Comparison of ENCODE assay signal across 18 cellular contexts in the genomic region with DNA sequence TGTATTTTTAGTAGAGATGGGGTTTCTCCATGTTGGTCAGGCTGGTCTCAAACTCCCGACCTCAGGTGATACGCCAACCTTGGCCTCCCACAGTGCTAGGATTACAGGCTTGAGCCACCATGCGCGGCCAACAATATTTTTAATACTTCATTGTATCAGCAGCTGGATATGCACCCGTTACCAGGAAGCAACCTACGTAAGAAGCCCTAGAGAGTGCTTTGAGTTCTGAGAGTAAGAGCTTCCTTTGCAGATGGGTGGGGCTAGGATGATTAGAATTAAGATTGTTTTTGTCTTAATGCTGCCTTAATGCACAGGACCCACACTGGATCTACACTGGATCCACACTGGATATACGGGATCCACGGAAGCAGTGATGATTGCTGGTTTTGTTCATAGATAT.
DNase-seq lines count a peak whose midpoint lies in the region; ATAC-seq and TF ChIP-seq lines count a peak whose summit lies in the region.
"Had no signal": no experiment of that assay in that cellular context is flagged by ENCODE, and none has a peak within 500 bp of the region (broad histone marks: within the 10 kb centered on the region; RNA-seq: fewer than 3 reads in every experiment).

No MANE protein-coding gene starts in this region.

- no peak overlapping the region for H3K14ac ChIP-seq in trophoblast cell (ENCODE audit: low read length)

- no peaks in the 10 kb centered on the region for H3K27me3 Mint-ChIP-seq in activated CD8-positive, alpha-beta T cell treated with anti-CD3 and anti-CD28 coated beads for 36 hours
- H3K27me3 Mint-ChIP-seq in activated CD8-positive, alpha-beta T cell treated with anti-CD3 and anti-CD28 coated beads, Interleukin-2, amount 10 ng/mL, durations not matched to agents 7 days and 5 days (ENCODE audit: low read depth): no peaks in the 10 kb centered on the region
- peaks cover 0 to 1% of the 10 kb centered on the region in 2 donors for H3K27me3 Mint-ChIP-seq in T-cell
- H3K27me3 Mint-ChIP-seq: CD8-positive, alpha-beta memory T cell had no signal

- peak; percentile 47 for ATAC-seq in activated CD8-positive, alpha-beta T cell treated with anti-CD3 and anti-CD28 coated beads for 36 hours
- no peak for ATAC-seq in activated CD8-positive, alpha-beta T cell treated with anti-CD3 and anti-CD28 coated beads, Interleukin-2, amount 10 ng/mL, durations not matched to agents 7 days and 5 days
- ATAC-seq in T-cell (replicated peaks in 1 of 4): peak; percentile 40 to 87 (median 61)
- no peak for ATAC-seq in left lung
- ATAC-seq: HepG2 had no signal

- WGBS in trophoblast cell (ENCODE audit: extremely low coverage, insufficient coverage, insufficient read length): no CpG with 5 or more reads among the region's 8 CpGs

- peak overlapping the region; percentile 47 for H3K27ac Mint-ChIP-seq in activated CD8-positive, alpha-beta T cell treated with anti-CD3 and anti-CD28 coated beads for 36 hours
- H3K27ac Mint-ChIP-seq in activated CD8-positive, alpha-beta T cell treated with anti-CD3 and anti-CD28 coated beads, Interleukin-2, amount 10 ng/mL, durations not matched to agents 7 days and 5 days: no peak overlapping the region
- peak overlapping the region; percentile 8 to 68 for H3K27ac Mint-ChIP-seq in T-cell

- H3K79me2 ChIP-seq in trophoblast cell (ENCODE audit: control insufficient read depth, insufficient read depth, low read length, poor library complexity): no peaks in the 10 kb centered on the region

- intact Hi-C loops in activated CD8-positive, alpha-beta T cell treated with anti-CD3 and anti-CD28 coated beads for 36 hours (cut with micrococcal nuclease): loop anchor here (10.0 kb wide), 1 partner anchor 57 kb away; no protein-coding TSS in a partner anchor
- intact Hi-C loops in left lung (cut with DNase I): no loop called here

- H3K4me1 ChIP-seq in BLaER1 treated with 17β-estradiol and CSF1 and Interleukin-3, amounts not matched to agents 10 nM and 100 nM: peaks cover 21 to 60% (median 35%) of the 10 kb centered on the region in 10 experiments
- H3K4me1 ChIP-seq in left lung (peaks cover 0 to 36% of the 10 kb centered on the region in 2 donors), trophoblast cell (ENCODE audit: control insufficient read depth in 1 of 2, insufficient read depth in 2 of 2, low read length in 2 of 2) (peaks cover 2 to 7% of the 10 kb centered on the region in 2 experiments)

- H4K20me1 ChIP-seq in BLaER1 treated with 17β-estradiol and CSF1 and Interleukin-3, amounts not matched to agents 10 nM and 100 nM: no peaks in the 10 kb centered on the region

- H3K4me3 Mint-ChIP-seq in activated CD8-positive, alpha-beta T cell treated with anti-CD3 and anti-CD28 coated beads for 36 hours: no peak overlapping the region
- no peak overlapping the region for H3K4me3 Mint-ChIP-seq in activated CD8-positive, alpha-beta T cell treated with anti-CD3 and anti-CD28 coated beads, Interleukin-2, amount 10 ng/mL, durations not matched to agents 7 days and 5 days
- H3K4me3 Mint-ChIP-seq in T-cell: peak overlapping the region in 2 of 3 donors; percentile 47 to 64
- H3K4me3 Mint-ChIP-seq: CD8-positive, alpha-beta memory T cell had no signal

- peak overlapping the region in 1 of 10 experiments; percentile 11; a peak in 1 of 20 replicates for H3K4me3 ChIP-seq in BLaER1 treated with 17β-estradiol and CSF1 and Interleukin-3, amounts not matched to agents 10 nM and 100 nM
- H3K4me3 ChIP-seq in left lung (no peak overlapping the region), trophoblast cell (ENCODE audit: low read depth, low read length) (no peak overlapping the region)

- H3K27me3 ChIP-seq in BLaER1 treated with 17β-estradiol and CSF1 and Interleukin-3, amounts not matched to agents 10 nM and 100 nM: no peaks in the 10 kb centered on the region
- H3K27me3 ChIP-seq in left lung (no peaks in the 10 kb centered on the region), trophoblast cell (ENCODE audit: insufficient read depth, low read length) (no peaks in the 10 kb centered on the region)

- no peak overlapping the region for H3K18ac ChIP-seq in trophoblast cell (ENCODE audit: low read length)

- peak overlapping the region in 9 of 11 experiments; percentile 14 to 73 (median 48); a peak in 13 of 22 replicates for H3K9ac ChIP-seq in BLaER1 treated with 17β-estradiol and CSF1 and Interleukin-3, amounts not matched to agents 10 nM and 100 nM
- H3K9ac ChIP-seq in trophoblast cell (ENCODE audit: low read length): no peak overlapping the region

- CTCF ChIA-PET in activated CD8-positive, alpha-beta T cell treated with anti-CD3 and anti-CD28 coated beads for 36 hours (lab: Charles Lee): no interaction called here
- CTCF ChIA-PET in activated CD8-positive, alpha-beta T cell treated with anti-CD3 and anti-CD28 coated beads, Interleukin-2, amount 10 ng/mL, durations not matched to agents 7 days and 5 days (lab: Charles Lee): no interaction called here
- CTCF ChIA-PET in T-cell (lab: Charles Lee): no interaction called here

- POLR2A ChIA-PET in activated CD8-positive, alpha-beta T cell treated with anti-CD3 and anti-CD28 coated beads for 36 hours (lab: Charles Lee): no interaction called here
- POLR2A ChIA-PET in activated CD8-positive, alpha-beta T cell treated with anti-CD3 and anti-CD28 coated beads, Interleukin-2, amount 10 ng/mL, durations not matched to agents 7 days and 5 days (lab: Charles Lee): no interaction called here
- POLR2A ChIA-PET in T-cell (lab: Charles Lee): no interaction called here

- H3K79me1 ChIP-seq in trophoblast cell (ENCODE audit: low read length): no peaks in the 10 kb centered on the region

- no peak overlapping the region for H2AFZ ChIP-seq in trophoblast cell (ENCODE audit: insufficient read depth, low read length, poor library complexity)

- no peak overlapping the region for H3K4ac ChIP-seq in trophoblast cell (ENCODE audit: low read depth, low read length)

- peaks cover 0 to 10% (median 0%) of the 10 kb centered on the region in 11 experiments; a peak in 3 of 22 replicates for H3K9me3 ChIP-seq in BLaER1 treated with 17β-estradiol and CSF1 and Interleukin-3, amounts not matched to agents 10 nM and 100 nM (replicated peaks in 1 of 11)
- H3K9me3 ChIP-seq in left lung (peaks cover 0 to 2% of the 10 kb centered on the region in 2 donors), trophoblast cell (ENCODE audit: insufficient read depth, low read depth, low read length) (peaks cover 3% of the 10 kb centered on the region)

- H4K91ac ChIP-seq in trophoblast cell (ENCODE audit: low read depth, low read length): no peak overlapping the region

- no peak overlapping the region for H4K8ac ChIP-seq in trophoblast cell (ENCODE audit: low read depth, low read length)

- peaks cover 3% of the 10 kb centered on the region for H3K36me3 Mint-ChIP-seq in activated CD8-positive, alpha-beta T cell treated with anti-CD3 and anti-CD28 coated beads for 36 hours (ENCODE audit: low read depth)
- H3K36me3 Mint-ChIP-seq in activated CD8-positive, alpha-beta T cell treated with anti-CD3 and anti-CD28 coated beads, Interleukin-2, amount 10 ng/mL, durations not matched to agents 7 days and 5 days (ENCODE audit: low read depth): no peaks in the 10 kb centered on the region
- H3K36me3 Mint-ChIP-seq in T-cell: no peaks in the 10 kb centered on the region
- H3K36me3 Mint-ChIP-seq: CD8-positive, alpha-beta memory T cell had no signal

- H2BK120ac ChIP-seq in trophoblast cell (ENCODE audit: insufficient read depth, low read length, poor library complexity): no peak overlapping the region

- H3K4me1 Mint-ChIP-seq in activated CD8-positive, alpha-beta T cell treated with anti-CD3 and anti-CD28 coated beads for 36 hours (ENCODE audit: low read depth): peaks cover 26% of the 10 kb centered on the region
- peaks cover 16% of the 10 kb centered on the region for H3K4me1 Mint-ChIP-seq in activated CD8-positive, alpha-beta T cell treated with anti-CD3 and anti-CD28 coated beads, Interleukin-2, amount 10 ng/mL, durations not matched to agents 7 days and 5 days (ENCODE audit: low read depth)
- peaks cover 29 to 34% (median 31%) of the 10 kb centered on the region in 3 donors for H3K4me1 Mint-ChIP-seq in T-cell

- H3K4me2 ChIP-seq in BLaER1 treated with 17β-estradiol and CSF1 and Interleukin-3, amounts not matched to agents 10 nM and 100 nM: peak overlapping the region; percentile 55 to 87 (median 74)
- H3K4me2 ChIP-seq in trophoblast cell (ENCODE audit: low read length): no peak overlapping the region

- peak overlapping the region; percentile 49 to 96 (median 68); a peak in 21 of 22 replicates for H3K27ac ChIP-seq in BLaER1 treated with 17β-estradiol and CSF1 and Interleukin-3, amounts not matched to agents 10 nM and 100 nM
- H3K27ac ChIP-seq in left lung (peak overlapping the region in 1 of 2 donors; percentile 82), trophoblast cell (ENCODE audit: low read depth, low read length) (no peak overlapping the region)

- peak; percentile 27 for DNase-seq in activated CD8-positive, alpha-beta T cell treated with anti-CD3 and anti-CD28 coated beads for 36 hours
- DNase-seq in activated CD8-positive, alpha-beta T cell treated with anti-CD3 and anti-CD28 coated beads, Interleukin-2, amount 10 ng/mL, durations not matched to agents 7 days and 5 days: no peak
- peak in 5 of 34 experiments; percentile 3 to 24 (median 8) for DNase-seq in T-cell
- peak; percentile 19 for DNase-seq in dermis blood vessel endothelial cell
- no peak for DNase-seq in hepatic stellate cell (ENCODE audit: low spot score)
- DNase-seq in left lung: no peak
- no peak for DNase-seq in trophoblast cell
- DNase-seq: CD8-positive, alpha-beta memory T cell; DND-41; GDM1; HCEC 1CT; Kasumi-1; NCI-H1417; NCI-H1930; NCI-H2171 treated with DMSO at 0.1 percent for 48 hours; NCI-H524 had no signal

- H4K12ac ChIP-seq in trophoblast cell (ENCODE audit: low read depth, low read length): no peak overlapping the region

- H3K9me3 Mint-ChIP-seq in activated CD8-positive, alpha-beta T cell treated with anti-CD3 and anti-CD28 coated beads for 36 hours: no peaks in the 10 kb centered on the region
- no peaks in the 10 kb centered on the region for H3K9me3 Mint-ChIP-seq in activated CD8-positive, alpha-beta T cell treated with anti-CD3 and anti-CD28 coated beads, Interleukin-2, amount 10 ng/mL, durations not matched to agents 7 days and 5 days (ENCODE audit: insufficient read depth)
- H3K9me3 Mint-ChIP-seq in T-cell: no peaks in the 10 kb centered on the region
- H3K9me3 Mint-ChIP-seq: CD8-positive, alpha-beta memory T cell had no signal

- no peak for TF ChIP-seq CTCF in activated CD8-positive, alpha-beta T cell treated with anti-CD3 and anti-CD28 coated beads for 36 hours (IDR thresholded peaks at IDR 0.05)
- TF ChIP-seq CTCF in left lung (IDR thresholded peaks at IDR 0.05): no peak

- H3K36me3 ChIP-seq in BLaER1 treated with 17β-estradiol and CSF1 and Interleukin-3, amounts not matched to agents 10 nM and 100 nM: no peaks in the 10 kb centered on the region
- H3K36me3 ChIP-seq in left lung (no peaks in the 10 kb centered on the region), trophoblast cell (ENCODE audit: control insufficient read depth in 1 of 2, insufficient read depth in 2 of 2, low read length in 2 of 2) (no peaks in the 10 kb centered on the region)

- no peak overlapping the region for H3K23ac ChIP-seq in trophoblast cell (ENCODE audit: low read length)

- no peak overlapping the region for H2BK12ac ChIP-seq in trophoblast cell (ENCODE audit: low read length)

- H2AK5ac ChIP-seq in trophoblast cell (ENCODE audit: low read length): no peak overlapping the region

- no peak overlapping the region for H2BK5ac ChIP-seq in trophoblast cell (ENCODE audit: low read depth, low read length, poor library complexity)

Comparison
In these comparisons a context has a peak if more than half of its experiments do, and no peak if none do; other contexts are left out.
1. ATAC-seq: peak in activated CD8-positive, alpha-beta T cell treated with anti-CD3 and anti-CD28 coated beads for 36 hours (single experiment) and T-cell (4 of 4); none in activated CD8-positive, alpha-beta T cell treated with anti-CD3 and anti-CD28 coated beads, Interleukin-2, amount 10 ng/mL, durations not matched to agents 7 days and 5 days (single experiment) and left lung (single experiment).
2. DNase-seq: peak in activated CD8-positive, alpha-beta T cell treated with anti-CD3 and anti-CD28 coated beads for 36 hours (single experiment) and dermis blood vessel endothelial cell (single experiment); none in activated CD8-positive, alpha-beta T cell treated with anti-CD3 and anti-CD28 coated beads, Interleukin-2, amount 10 ng/mL, durations not matched to agents 7 days and 5 days (single experiment), hepatic stellate cell (single experiment), left lung (0 of 2) and trophoblast cell (0 of 2).
3. H3K4me3 Mint-ChIP-seq: peak in T-cell (2 of 3); none in activated CD8-positive, alpha-beta T cell treated with anti-CD3 and anti-CD28 coated beads for 36 hours (single experiment) and activated CD8-positive, alpha-beta T cell treated with anti-CD3 and anti-CD28 coated beads, Interleukin-2, amount 10 ng/mL, durations not matched to agents 7 days and 5 days (single experiment).